Comparison of ENCODE assay signal across 8 cellular contexts in genomic region chr11:43825217-43825816, GRCh38. TPM values are rescaled to one million over a fixed set of nuclear protein-coding genes. Genes with fewer than 3 reads are reported as not detected.
DNase-seq lines count a peak whose midpoint lies in the region; ATAC-seq and TF ChIP-seq lines count a peak whose summit lies in the region.

No MANE protein-coding gene starts in this region.

- H2AFZ ChIP-seq in OCI-LY7 (ENCODE audit: low read length) (no peak overlapping the region), fibroblast of lung (ENCODE audit: low read length) (no peak overlapping the region)

- in situ Hi-C loops in ACHN (cut with HindIII; ENCODE audit: low pct_ligation_motif_present, low pct_unique_long_range_greater_than_20kb, low sequenced_read_pairs), result no loop called here

- POLR2A ChIA-PET in OCI-LY7 (lab: Charles Lee), result interaction anchor here (0.7 to 1.4 kb wide), 7 partner anchors 10 to 1231 kb away, joined by 3 to 4 read pairs (median 3); no protein-coding TSS in a partner anchor

- H3K27ac ChIP-seq in OCI-LY7 (ENCODE audit: low read depth, low read length, poor library complexity, severe bottlenecking), result no peak overlapping the region
- H3K27ac ChIP-seq in fibroblast of lung (ENCODE audit: insufficient read depth, low read length), result no peak overlapping the region
- no peak overlapping the region for H3K27ac ChIP-seq in stomach

- peaks cover 31% of the 10 kb centered on the region for H3K36me3 ChIP-seq in OCI-LY7 (ENCODE audit: insufficient read depth, low read length)
- H3K36me3 ChIP-seq in fibroblast of lung (ENCODE audit: control insufficient read depth, insufficient read depth, low read length), result no peaks in the 10 kb centered on the region
- peaks cover 0 to 17% (median 2%) of the 10 kb centered on the region in 4 donors for H3K36me3 ChIP-seq in stomach

- ATAC-seq in HG03039 (IDR thresholded peaks at IDR 0.05; ENCODE audit: unreplicated experiment), result no peak

- TF ChIP-seq EP300 in stomach (IDR thresholded peaks at IDR 0.05), result no peak

- CTCF ChIA-PET in OCI-LY7 (lab: Charles Lee; ENCODE audit: unreplicated experiment), result no interaction called here

- no TSS peak for BruUV-seq in OCI-LY7 (replicated peaks; lab: Mats Ljungman, UMichigan)

- H3K4me3 ChIP-seq in GM12865 (ENCODE audit: low read depth, low read length), result no peak overlapping the region
- no peak overlapping the region for H3K4me3 ChIP-seq in OCI-LY7 (ENCODE audit: low read depth, low read length, poor library complexity, severe bottlenecking)
- no peak overlapping the region for H3K4me3 ChIP-seq in fibroblast of lung (replicated peaks in 1 of 4; ENCODE audit: control extremely low read depth in 1 of 4, insufficient read depth in 1 of 4, low read depth in 3 of 4, low read length in 4 of 4)
- no peak overlapping the region for H3K4me3 ChIP-seq in stomach

- no peaks in the 10 kb centered on the region for H3K9me2 ChIP-seq in OCI-LY7 (ENCODE audit: insufficient read depth, low read length)

- no peaks in the 10 kb centered on the region for H3K27me3 ChIP-seq in fibroblast of lung (ENCODE audit: control insufficient read depth, insufficient read depth, low read length)
- no peaks in the 10 kb centered on the region for H3K27me3 ChIP-seq in stomach

- H3K4me2 ChIP-seq in OCI-LY7 (ENCODE audit: low read length) (no peak overlapping the region), fibroblast of lung (ENCODE audit: extremely low read depth, insufficient read depth, low read length) (no peak overlapping the region)

- H3K79me2 ChIP-seq in OCI-LY7 (ENCODE audit: insufficient read depth, low read depth, low read length), result no peaks in the 10 kb centered on the region
- H3K79me2 ChIP-seq in fibroblast of lung (ENCODE audit: control insufficient read depth, insufficient read depth, low read length), result no peaks in the 10 kb centered on the region

- TF ChIP-seq POLR2A in stomach (IDR thresholded peaks at IDR 0.05), result no peak

- intact Hi-C loops in OCI-LY7 (cut with micrococcal nuclease; ENCODE audit: unreplicated experiment), result no loop called here
- intact Hi-C loops in stomach (cut with DNase I; ENCODE audit: low total_unique reads), result no loop called here

- 35 to 59% (median 39%) methylated on average over 5 of the region's 5 CpGs for WGBS in stomach, 5 donors

- H3K4me1 ChIP-seq in OCI-LY7 (ENCODE audit: insufficient read depth, low read length, poor library complexity, severe bottlenecking) (no peaks in the 10 kb centered on the region), fibroblast of lung (ENCODE audit: control insufficient read depth, extremely low read depth, insufficient read depth, low read length) (peaks cover under 1% of the 10 kb centered on the region), stomach (no peaks in the 10 kb centered on the region)

- peak; percentile 40 for DNase-seq in ACHN
- no peak for DNase-seq in GM12865 (ENCODE audit: low read depth)
- peak; percentile 4 for DNase-seq in OCI-LY7 (ENCODE audit: low spot score)
- DNase-seq in fibroblast of lung (ENCODE audit: low read depth in 2 of 2), result peak in 1 of 2 donors; percentile 55
- DNase-seq in stomach, result no peak
- DNase-seq in NCI-H2107 treated with DMSO at 0.1 percent for 48 hours (lab: John Stamatoyannopoulos, UW; ENCODE audit: unreplicated experiment), result no peak
- no peak for DNase-seq in epidermal melanocyte (ENCODE audit: insufficient read length, low spot score)

- no peak overlapping the region for H3K9ac ChIP-seq in fibroblast of lung (ENCODE audit: insufficient read depth, low read length)

- H3K9me3 ChIP-seq in OCI-LY7 (ENCODE audit: low read length) (no peaks in the 10 kb centered on the region), fibroblast of lung (ENCODE audit: control insufficient read depth, insufficient read depth, low read depth, low read length) (no peaks in the 10 kb centered on the region), stomach (no peaks in the 10 kb centered on the region)

- peak; percentile 38 for TF ChIP-seq CTCF in GM12865 (IDR thresholded peaks at IDR 0.05; ENCODE audit: insufficient read depth, low read depth, low read length, missing control alignments)
- TF ChIP-seq CTCF in OCI-LY7 (conservative IDR thresholded peaks at IDR 0.05; ENCODE audit: low read length), result peak; percentile 82
- TF ChIP-seq CTCF in fibroblast of lung (conservative IDR thresholded peaks at IDR 0.05 in 1 of 2, IDR thresholded peaks at IDR 0.05 in 1 of 2; ENCODE audit: low read depth in 1 of 2, low read length in 2 of 2), result peak; percentile 64 to 75
- peak in 4 of 7 experiments; percentile 53 to 64 (median 59) for TF ChIP-seq CTCF in stomach (IDR thresholded peaks at IDR 0.05)

- no peaks in the 10 kb centered on the region for H4K20me1 ChIP-seq in OCI-LY7 (ENCODE audit: insufficient read depth, low read length)
- H4K20me1 ChIP-seq in fibroblast of lung (ENCODE audit: control insufficient read depth, extremely low read depth, insufficient read depth, low read length), result no peaks in the 10 kb centered on the region

RNA-seq across cellular contexts. Expression of gene ALKBH3, which starts 55.3 kb away (rescaled TPM):
- total RNA-seq in OCI-LY7 (2014; rRNA removed; shearing (Covaris generic)), result not detected in 2 replicates
- total RNA-seq in OCI-LY7 (2022), result not detected in 2 replicates
- 31.6 and 39.0 TPM in 2 replicates for total RNA-seq in fibroblast of lung
- polyA plus RNA-seq in fibroblast of lung, result 49.5 and 56.1 TPM in 2 replicates
- 35.5 and 36.7 TPM in 2 replicates for polyA plus RNA-seq in fibroblast of lung (2012)
- 17.6 and 21.6 TPM in 2 replicates for polyA minus RNA-seq in fibroblast of lung (ENCODE audit: low replicate concordance)
- 100 to 1,000 TPM in 1 of 5 donors, 10 to 100 TPM in 4; 25.7 to 113 (median 37.4) TPM for total RNA-seq in stomach
- polyA plus RNA-seq in stomach, result 10 to 100 TPM; 30.8 to 49.0 (median 31.4) TPM

Comparison
In these comparisons a context has a peak if more than half of its experiments do, and no peak if none do; other contexts are left out.
1. DNase-seq: peak in ACHN (single experiment) and OCI-LY7 (single experiment); none in GM12865 (single experiment), stomach (single experiment), NCI-H2107 treated with DMSO at 0.1 percent for 48 hours (single experiment) and epidermal melanocyte (single experiment).
2. RNA of gene ALKBH3, which starts 55.3 kb away (total RNA-seq): 31.6 to 39.0 TPM in fibroblast of lung and 25.7 to 113 TPM in stomach; not detected in OCI-LY7; every median in the first group is over 10 times any median in the second.
3. Peak in every context shown above with its lines, with median percentiles within 50 percentile points of each other: CTCF ChIP-seq.